28 cellular contexts compared by ENCODE assay signal in the genomic region with DNA sequence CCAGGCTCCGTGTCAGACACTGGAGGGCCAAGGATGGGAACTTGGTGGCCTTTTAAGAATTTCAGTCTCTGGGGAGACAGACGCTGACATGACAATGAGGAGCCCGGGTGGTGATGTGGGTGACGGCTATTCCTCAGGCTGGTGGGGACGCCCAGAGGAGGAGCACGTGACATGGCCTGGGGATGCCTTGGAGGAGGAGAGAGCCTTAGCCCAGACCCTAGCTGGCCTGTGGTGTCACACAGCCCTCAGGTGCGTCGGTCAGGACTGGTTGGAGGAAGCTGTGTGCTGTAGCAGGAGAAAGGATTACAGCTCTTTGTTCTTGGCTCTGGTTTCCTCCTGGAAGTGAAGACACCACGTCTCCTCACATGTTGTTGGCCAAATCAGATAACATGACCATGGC.
"Had no signal": no experiment of that assay in that cellular context is flagged by ENCODE, and none has a peak within 500 bp of the region (broad histone marks: within the 10 kb centered on the region; RNA-seq: fewer than 3 reads in every experiment).

No MANE protein-coding gene starts in this region.

- FAIRE-seq: frontal cortex had no signal

- ATAC-seq: activated CD4-positive, CD25-positive, alpha-beta regulatory T cell treated with anti-CD3 and anti-CD28 coated beads, Interleukin-2, amount 50 U/mL, for 24 hours; activated naive CD8-positive, alpha-beta T cell treated with anti-CD3 and anti-CD28 coated beads, Interleukin-2, amount 50 U/mL, for 24 hours; left cardiac atrium; right cardiac atrium; T-helper 17 cell; upper lobe of right lung had no signal

- H3K27ac ChIP-seq: breast epithelium, thoracic aorta, upper lobe of right lung, WERI-Rb-1 had no signal

- H3K27me3 ChIP-seq: breast epithelium, upper lobe of right lung had no signal

- H3K4me1 ChIP-seq: breast epithelium, upper lobe of right lung had no signal

- H3K9me3 Mint-ChIP-seq: activated naive CD4-positive, alpha-beta T cell treated with anti-CD3 and anti-CD28 coated beads, Interleukin-2, amount 50 U/mL, for 24 hours; activated naive CD8-positive, alpha-beta T cell treated with anti-CD3 and anti-CD28 coated beads, Interleukin-2, amount 50 U/mL, for 24 hours; activated T-cell treated with anti-CD3 and anti-CD28 coated beads, Interleukin-2, amount 50 U/mL, for 24 hours; dendritic cell treated with granulocyte-macrophage colony-stimulating factor and Interleukin-4, amounts not matched to agents 40 ng/mL and 50 ng/mL, for 4 days; mesothelial cell of epicardium; naive B cell; neural crest cell had no signal

- H3K36me3 ChIP-seq: breast epithelium, thoracic aorta had no signal

- H3K9me3 ChIP-seq: breast epithelium, thoracic aorta, upper lobe of right lung had no signal

- H3K27ac Mint-ChIP-seq: activated naive CD4-positive, alpha-beta T cell treated with anti-CD3 and anti-CD28 coated beads, Interleukin-2, amount 50 U/mL, for 24 hours; activated naive CD8-positive, alpha-beta T cell treated with anti-CD3 and anti-CD28 coated beads, Interleukin-2, amount 50 U/mL, for 24 hours; activated T-cell treated with anti-CD3 and anti-CD28 coated beads, Interleukin-2, amount 50 U/mL, for 24 hours; dendritic cell treated with granulocyte-macrophage colony-stimulating factor and Interleukin-4, amounts not matched to agents 40 ng/mL and 50 ng/mL, for 4 days; mesothelial cell of epicardium; T-helper 17 cell had no signal

- H3K4me3 ChIP-seq: breast epithelium, thoracic aorta, upper lobe of right lung had no signal

- H3K27me3 Mint-ChIP-seq: activated naive CD4-positive, alpha-beta T cell treated with anti-CD3 and anti-CD28 coated beads, Interleukin-2, amount 50 U/mL, for 24 hours; activated naive CD8-positive, alpha-beta T cell treated with anti-CD3 and anti-CD28 coated beads, Interleukin-2, amount 50 U/mL, for 24 hours; activated T-cell treated with anti-CD3 and anti-CD28 coated beads, Interleukin-2, amount 50 U/mL, for 24 hours; dendritic cell treated with granulocyte-macrophage colony-stimulating factor and Interleukin-4, amounts not matched to agents 40 ng/mL and 50 ng/mL, for 4 days; naive B cell; T-helper 17 cell had no signal

- H3K4me1 Mint-ChIP-seq: mesothelial cell of epicardium, neural crest cell had no signal

- H3K4me3 Mint-ChIP-seq: activated naive CD4-positive, alpha-beta T cell treated with anti-CD3 and anti-CD28 coated beads, Interleukin-2, amount 50 U/mL, for 24 hours; activated naive CD8-positive, alpha-beta T cell treated with anti-CD3 and anti-CD28 coated beads, Interleukin-2, amount 50 U/mL, for 24 hours; activated T-cell treated with anti-CD3 and anti-CD28 coated beads, Interleukin-2, amount 50 U/mL, for 24 hours; dendritic cell treated with granulocyte-macrophage colony-stimulating factor and Interleukin-4, amounts not matched to agents 40 ng/mL and 50 ng/mL, for 4 days; mesothelial cell of epicardium; naive B cell; neural crest cell; T-helper 17 cell had no signal

- DNase-seq: activated CD4-positive, alpha-beta T cell treated with anti-CD3 and anti-CD28 coated beads for 48 hours; activated CD4-positive, alpha-beta T cell treated with anti-CD3 and anti-CD28 coated beads, Interleukin-2, amount 50 U/mL, for 48 hours; activated CD8-positive, alpha-beta memory T cell treated with anti-CD3 and anti-CD28 coated beads, Interleukin-2, amount 50 U/mL, for 4 hours; activated naive CD8-positive, alpha-beta T cell treated with anti-CD3 and anti-CD28 coated beads, Interleukin-2, amount 50 U/mL, for 24 hours; activated T-cell treated with anti-CD3 and anti-CD28 coated beads, Interleukin-2, amount 50 U/mL, for 24 hours; amygdala; central memory CD4-positive, alpha-beta T cell; glutamatergic neuron; islet precursor cell; left cardiac atrium; naive B cell; occipital lobe; right cardiac atrium; stimulated activated CD4-positive, alpha-beta T cell treated with anti-CD3 and anti-CD28 coated beads, Interleukin-15, amount 100 ng/mL, for 24 hours; stimulated activated CD4-positive, alpha-beta T cell treated with anti-CD3 and anti-CD28 coated beads, Interleukin-2, amount 100 ng/mL, for 24 hours; stimulated activated naive CD4-positive, alpha-beta T cell treated with Interleukin-2 at 50 U/mL for 16 hours; T-helper 17 cell; T1000; upper lobe of right lung; WERI-Rb-1 had no signal
